Comparison of ENCODE assay signal across 8 cellular contexts in genomic region chr10:46556515-46557318, GRCh38. TPM values are rescaled to one million over a fixed set of nuclear protein-coding genes. Genes with fewer than 3 reads are reported as not detected.
DNase-seq lines count a peak whose midpoint lies in the region; ATAC-seq, FAIRE-seq and TF ChIP-seq lines count a peak whose summit lies in the region.

GPRIN2 (minus strand) TSS chr10:46556658; CDS start chr10:46550736, 5,922 bp downstream.

- no peaks in the 10 kb centered on the region for H3K4me1 ChIP-seq in CD8-positive, alpha-beta T cell (ENCODE audit: insufficient read depth, low read length)
- H3K4me1 ChIP-seq in ovary (ENCODE audit: insufficient read depth) = peaks cover 6% of the 10 kb centered on the region

- ATAC-seq in CD8-positive, alpha-beta T cell = no peak
- ATAC-seq in HG03280 (IDR thresholded peaks at IDR 0.05; ENCODE audit: unreplicated experiment) = no peak

- TF ChIP-seq EP300 in ovary (IDR thresholded peaks at IDR 0.05) = no peak

- no peak for FAIRE-seq in urothelium cell line (lab: Jason Lieb, UNC)

- no peak for TF ChIP-seq POLR2A in ovary (IDR thresholded peaks at IDR 0.05)

- no peak within 1 kb of the TSS for H3K27ac Mint-ChIP-seq in CD8-positive, alpha-beta T cell

- peaks cover 22% of the 10 kb centered on the region for H3K27me3 ChIP-seq in CD8-positive, alpha-beta T cell (ENCODE audit: insufficient read depth, low read length)
- H3K27me3 ChIP-seq in ovary = no peaks in the 10 kb centered on the region

- WGBS in ovary, 3 donors = 4 to 5% (median 4%) methylated on average over 74 of the region's 74 CpGs

- no peak within 1 kb of the TSS for H3K27ac ChIP-seq in CD8-positive, alpha-beta T cell (ENCODE audit: low read depth, low read length)
- H3K27ac ChIP-seq in VCaP = peak within 1 kb of the TSS; percentile 97
- no peak within 1 kb of the TSS for H3K27ac ChIP-seq in ovary

- H3K4me3 Mint-ChIP-seq in CD8-positive, alpha-beta T cell = peak within 1 kb of the TSS; percentile 62

- H3K36me3 ChIP-seq in CD8-positive, alpha-beta T cell (ENCODE audit: insufficient read depth, low read length) = no peaks in the 10 kb centered on the region
- no peaks in the 10 kb centered on the region for H3K36me3 ChIP-seq in ovary

- H3K36me3 Mint-ChIP-seq in CD8-positive, alpha-beta T cell = no peaks in the 10 kb centered on the region

- H3K9me3 Mint-ChIP-seq in CD8-positive, alpha-beta T cell = no peaks in the 10 kb centered on the region

- H3K9me3 ChIP-seq in CD8-positive, alpha-beta T cell (ENCODE audit: low read length) = no peaks in the 10 kb centered on the region
- H3K9me3 ChIP-seq in ovary = no peaks in the 10 kb centered on the region

- intact Hi-C loops in CD8-positive, alpha-beta T cell (cut with DNase I, micrococcal nuclease) = no loop called here
- intact Hi-C loops in head of caudate nucleus (cut with DNase I) (no loop called here), ovary (cut with DNase I) (no loop called here)

- DNase-seq in CD8-positive, alpha-beta T cell = peak in 1 of 7 experiments; percentile 10
- DNase-seq in head of caudate nucleus = peak in 33 of 42 donors; percentile 0 to 45 (median 8)
- peak in 4 of 5 donors; percentile 12 to 34 (median 27) for DNase-seq in ovary
- no peak for DNase-seq in Ammon's horn (ENCODE audit: low spot score)
- DNase-seq in NCI-H446 (lab: John Stamatoyannopoulos, UW) = no peak
- no peak for DNase-seq in urothelium cell line (ENCODE audit: low spot score)

- no peak within 1 kb of the TSS for H3K4me3 ChIP-seq in CD8-positive, alpha-beta T cell (ENCODE audit: low read depth, low read length)
- H3K4me3 ChIP-seq in ovary = peak within 1 kb of the TSS; percentile 19

- TF ChIP-seq CTCF in CD8-positive, alpha-beta T cell (IDR thresholded peaks at IDR 0.05) = no peak
- TF ChIP-seq CTCF in VCaP (conservative IDR thresholded peaks at IDR 0.05) (0 out of 2 replicates have a peak, but pooled peaks have one; percentile 5), ovary (IDR thresholded peaks at IDR 0.05) (no peak)

- peaks cover 13% of the 10 kb centered on the region for H3K27me3 Mint-ChIP-seq in CD8-positive, alpha-beta T cell (ENCODE audit: low read depth)

- CTCF ChIA-PET in CD8-positive, alpha-beta T cell (lab: Charles Lee) = no interaction called here

- POLR2A ChIA-PET in CD8-positive, alpha-beta T cell (lab: Charles Lee) = no interaction called here

- peaks cover 10% of the 10 kb centered on the region for H3K4me1 Mint-ChIP-seq in CD8-positive, alpha-beta T cell (ENCODE audit: low read depth)

RNA-seq across cellular contexts. Expression of gene GPRIN2, which starts in this region (rescaled TPM):
- not detected for total RNA-seq in CD8-positive, alpha-beta T cell
- total RNA-seq in ovary = 1 to 10 TPM in 1 of 7 donors, under 1 TPM in 3, not detected in 3; 0.27 to 2.4 (median 0.78) TPM
- under 1 TPM in 1 of 2 donors, not detected in 1; 0.22 TPM for polyA plus RNA-seq in ovary

Comparison
In these comparisons a context has a peak if more than half of its experiments do, and no peak if none do; other contexts are left out.
1. DNase-seq: peak in head of caudate nucleus (33 of 42) and ovary (4 of 5); none in Ammon's horn (single experiment), NCI-H446 (0 of 2) and urothelium cell line (single experiment).